27 cellular contexts compared by ENCODE assay signal in the genomic region with DNA sequence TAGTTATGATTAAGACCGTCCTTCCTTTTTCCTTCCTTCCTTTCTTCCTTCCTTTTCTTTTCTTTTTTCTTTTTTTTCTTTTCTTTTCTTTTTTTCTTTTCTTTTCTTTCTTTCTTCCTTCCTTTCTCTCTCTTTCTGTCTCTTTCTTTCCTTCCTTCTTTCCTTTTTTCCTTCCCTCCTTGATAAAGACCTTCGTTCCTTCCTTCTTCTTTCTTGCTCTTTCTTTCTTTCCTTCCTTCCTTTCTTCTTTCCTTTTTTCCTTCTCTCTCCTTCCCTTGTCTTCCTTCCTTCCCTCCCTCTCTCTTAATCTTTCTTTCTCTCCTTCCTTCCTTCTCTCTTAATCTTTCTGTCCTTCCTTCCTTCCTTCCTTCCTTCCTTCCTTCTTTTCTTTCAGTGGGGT.
DNase-seq lines count a peak whose midpoint lies in the region; ATAC-seq, FAIRE-seq and TF ChIP-seq lines count a peak whose summit lies in the region.
"Had no signal": no experiment of that assay in that cellular context is flagged by ENCODE, and none has a peak within 500 bp of the region (broad histone marks: within the 10 kb centered on the region; RNA-seq: fewer than 3 reads in every experiment).

No MANE protein-coding gene starts in this region.

- no peaks in the 10 kb centered on the region for H3K79me2 ChIP-seq in HepG2 (ENCODE audit: insufficient read depth, low read length)
- no peaks in the 10 kb centered on the region for H3K79me2 ChIP-seq in Karpas-422 (ENCODE audit: low read length)
- H3K79me2 ChIP-seq in K562 (ENCODE audit: control insufficient read depth, insufficient read depth, low read length), result no peaks in the 10 kb centered on the region

- H3K9me1 ChIP-seq in K562 (ENCODE audit: control insufficient read depth, insufficient read depth, low read length), result no peaks in the 10 kb centered on the region

- CTCF ChIA-PET in HepG2 (lab: Yijun Ruan, JAX; ENCODE audit: low intra/inter-chr PET ratio, low total read pairs), result no interaction called here
- CTCF ChIA-PET in K562 (lab: Yijun Ruan, JAX; ENCODE audit: low intra/inter-chr PET ratio), result no interaction called here

- DNase-seq in HepG2 (ENCODE audit: low spot score) (no peak), right lobe of liver (no peak), Karpas-422 (no peak), K562 (ENCODE audit: extremely low read depth in 1 of 4, low spot score in 3 of 4) (no peak), hippocampal formation (lab: John Stamatoyannopoulos, UW) (no peak), brain microvascular endothelial cell (no peak)
- DNase-seq: AML-193; CD4-positive, alpha-beta memory T cell; CD4-positive, CD25-positive, alpha-beta regulatory T cell; CD8-positive, alpha-beta memory T cell; COR-L47; DMS 273 treated with DMSO at 0.1 percent for 48 hours; DMS153; DMS53; DMS79; DND-41; EL; GDM1 had no signal

- no peak overlapping the region for H3K9ac ChIP-seq in HepG2 (ENCODE audit: insufficient read depth, low read depth, low read length)
- no peak overlapping the region for H3K9ac ChIP-seq in Karpas-422 (ENCODE audit: low read length)
- no peak overlapping the region for H3K9ac ChIP-seq in K562 (ENCODE audit: insufficient read depth in 1 of 2, low read depth in 2 of 2, low read length in 2 of 2)
- H3K9ac ChIP-seq: BLaER1 treated with 17β-estradiol and CSF1 and Interleukin-3, amounts not matched to agents 10 nM and 100 nM had no signal

- POLR2A ChIA-PET in HepG2 (lab: Yijun Ruan, JAX) (no interaction called here), K562 (lab: Yijun Ruan, JAX) (no interaction called here)

- no peaks in the 10 kb centered on the region for H4K20me1 ChIP-seq in HepG2 (ENCODE audit: insufficient read depth, low read length)
- no peaks in the 10 kb centered on the region for H4K20me1 ChIP-seq in Karpas-422 (ENCODE audit: insufficient read depth, low read depth, low read length)
- no peaks in the 10 kb centered on the region for H4K20me1 ChIP-seq in K562 (replicated peaks; ENCODE audit: control insufficient read depth, insufficient read depth, low read length)
- H4K20me1 ChIP-seq: BLaER1 treated with 17β-estradiol and CSF1 and Interleukin-3, amounts not matched to agents 10 nM and 100 nM had no signal

- H2AFZ ChIP-seq in HepG2 (ENCODE audit: low read length) (no peak overlapping the region), Karpas-422 (ENCODE audit: low read length) (no peak overlapping the region), K562 (ENCODE audit: low read depth, low read length) (no peak overlapping the region)

- intact Hi-C loops in HepG2 (cut with micrococcal nuclease; ENCODE audit: unreplicated experiment) (no loop called here), right lobe of liver (cut with DNase I) (no loop called here), K562 (cut with micrococcal nuclease) (no loop called here)

- no peak overlapping the region for H3K4me2 ChIP-seq in HepG2 (ENCODE audit: low read depth, low read length)
- peak overlapping the region; percentile 52 for H3K4me2 ChIP-seq in Karpas-422 (ENCODE audit: low read depth, low read length, poor library complexity, severe bottlenecking)
- no peak overlapping the region for H3K4me2 ChIP-seq in K562 (ENCODE audit: insufficient read depth, low read length)
- H3K4me2 ChIP-seq: A549; BLaER1 treated with 17β-estradiol and CSF1 and Interleukin-3, amounts not matched to agents 10 nM and 100 nM had no signal

- H3K9me2 ChIP-seq in Karpas-422 (replicated peaks; ENCODE audit: insufficient read depth, low read length), result no peaks in the 10 kb centered on the region

- no peak overlapping the region for H3K4me3 ChIP-seq in HepG2 (replicated peaks in 1 of 3; ENCODE audit: insufficient read depth in 1 of 3, low read depth in 2 of 3, low read length in 3 of 3)
- H3K4me3 ChIP-seq in right lobe of liver, result no peak overlapping the region
- H3K4me3 ChIP-seq in Karpas-422 (ENCODE audit: low read length), result no peak overlapping the region
- no peak overlapping the region for H3K4me3 ChIP-seq in K562
- H3K4me3 ChIP-seq in brain microvascular endothelial cell (ENCODE audit: low read depth, low read length), result no peak overlapping the region
- H3K4me3 ChIP-seq: A549; BLaER1 treated with 17β-estradiol and CSF1 and Interleukin-3, amounts not matched to agents 10 nM and 100 nM; GM12878 had no signal

- no peak for TF ChIP-seq POLR2A in HepG2 (IDR thresholded peaks at IDR 0.05; ENCODE audit: insufficient read depth in 1 of 2, low read depth in 2 of 2, low read length in 2 of 2)
- TF ChIP-seq POLR2A in right lobe of liver (IDR thresholded peaks at IDR 0.05), result no peak
- no peak for TF ChIP-seq POLR2A in K562 (conservative IDR thresholded peaks at IDR 0.05)

- in situ Hi-C loops in HepG2 (cut with HindIII; ENCODE audit: extremely low pct_ligation_motif_present, low pct_unique_long_range_greater_than_20kb) (no loop called here), K562 (cut with MboI) (no loop called here), brain microvascular endothelial cell (cut with HindIII; ENCODE audit: low pct_ligation_motif_present, low sequenced_read_pairs) (no loop called here)

- TF ChIP-seq EP300 in HepG2 (IDR thresholded peaks at IDR 0.05; ENCODE audit: low read depth in 2 of 2, low read length in 2 of 2) (no peak), HepG2 (CRISPR knock-in tag; IDR thresholded peaks at IDR 0.05; ENCODE audit: borderline replicate concordance) (no peak), K562 (IDR thresholded peaks at IDR 0.05; ENCODE audit: low read length) (no peak)

- no peak for ATAC-seq in HepG2
- ATAC-seq in right lobe of liver, result no peak
- ATAC-seq in K562, result no peak
- no peak for ATAC-seq in HG03460 (IDR thresholded peaks at IDR 0.05; ENCODE audit: unreplicated experiment)
- ATAC-seq: A549, GM12878 had no signal

- 48% methylated on average over 2 of the region's 2 CpGs for WGBS in HepG2 (ENCODE audit: low lambda C conversion rate)
- 32% methylated on average over 2 of the region's 2 CpGs for WGBS in right lobe of liver (ENCODE audit: insufficient coverage, low coverage, low lambda C conversion rate, missing lambda C conversion rate)
- 0% methylated on average over 2 of the region's 2 CpGs for WGBS in K562 (ENCODE audit: insufficient coverage, low coverage, missing lambda C conversion rate)

- H3K27ac ChIP-seq in HepG2 (ENCODE audit: extremely low read length, insufficient read depth, low read length) (no peak overlapping the region), right lobe of liver (no peak overlapping the region), Karpas-422 (ENCODE audit: low read length) (no peak overlapping the region), K562 (ENCODE audit: extremely low read depth, low read depth, low read length) (no peak overlapping the region), brain microvascular endothelial cell (no peak overlapping the region)
- H3K27ac ChIP-seq: 22Rv1; A549; BLaER1 treated with 17β-estradiol and CSF1 and Interleukin-3, amounts not matched to agents 10 nM and 100 nM; C4-2B had no signal

- H3K9me3 ChIP-seq in HepG2 (ENCODE audit: low read length) (no peaks in the 10 kb centered on the region), right lobe of liver (no peaks in the 10 kb centered on the region), Karpas-422 (ENCODE audit: low read length) (no peaks in the 10 kb centered on the region), K562 (replicated peaks; ENCODE audit: control insufficient read depth, insufficient read depth, low read depth, low read length) (no peaks in the 10 kb centered on the region)
- H3K9me3 ChIP-seq: A549 had no signal

- H3K36me3 ChIP-seq in HepG2 (replicated peaks in 1 of 2; ENCODE audit: control insufficient read depth in 1 of 2, insufficient read depth in 2 of 2, low read length in 2 of 2) (no peaks in the 10 kb centered on the region), right lobe of liver (no peaks in the 10 kb centered on the region), Karpas-422 (ENCODE audit: insufficient read depth, low read length) (no peaks in the 10 kb centered on the region), K562 (ENCODE audit: control insufficient read depth, insufficient read depth, low read length) (no peaks in the 10 kb centered on the region), brain microvascular endothelial cell (replicated peaks) (no peaks in the 10 kb centered on the region)
- H3K36me3 ChIP-seq: BLaER1 treated with 17β-estradiol and CSF1 and Interleukin-3, amounts not matched to agents 10 nM and 100 nM had no signal

- H3K4me1 ChIP-seq in HepG2 (ENCODE audit: insufficient read depth, low read length), result no peaks in the 10 kb centered on the region
- no peaks in the 10 kb centered on the region for H3K4me1 ChIP-seq in right lobe of liver
- peaks cover 36% of the 10 kb centered on the region for H3K4me1 ChIP-seq in Karpas-422 (ENCODE audit: low read length)
- H3K4me1 ChIP-seq in K562 (replicated peaks in 1 of 2; ENCODE audit: control insufficient read depth in 2 of 2, insufficient read depth in 2 of 2, low read length in 2 of 2), result peaks cover 0 to 2% of the 10 kb centered on the region in 2 experiments; a peak in 2 of 5 replicates
- H3K4me1 ChIP-seq: A549; BLaER1 treated with 17β-estradiol and CSF1 and Interleukin-3, amounts not matched to agents 10 nM and 100 nM had no signal

- H3K27me3 ChIP-seq in HepG2 (ENCODE audit: control insufficient read depth in 1 of 2, insufficient read depth in 2 of 2, low read length in 2 of 2), result peaks cover 1 to 11% of the 10 kb centered on the region in 2 experiments; a peak in 4 of 5 replicates
- no peaks in the 10 kb centered on the region for H3K27me3 ChIP-seq in right lobe of liver
- no peaks in the 10 kb centered on the region for H3K27me3 ChIP-seq in Karpas-422 (ENCODE audit: low read length)
- H3K27me3 ChIP-seq in K562 (ENCODE audit: control insufficient read depth in 2 of 2, insufficient read depth in 2 of 2, low read length in 2 of 2), result peaks cover 10 to 65% of the 10 kb centered on the region in 2 experiments; a peak in 4 of 5 replicates
- no peaks in the 10 kb centered on the region for H3K27me3 ChIP-seq in brain microvascular endothelial cell (replicated peaks)
- H3K27me3 ChIP-seq: BLaER1 treated with 17β-estradiol and CSF1 and Interleukin-3, amounts not matched to agents 10 nM and 100 nM had no signal

- BruUV-seq in HepG2 (replicated peaks; lab: Mats Ljungman, UMichigan) (no TSS peak), K562 (replicated peaks; lab: Mats Ljungman, UMichigan) (no TSS peak)

- no peak for TF ChIP-seq CTCF in HepG2 (CRISPR knock-in tag; IDR thresholded peaks at IDR 0.05)
- TF ChIP-seq CTCF in right lobe of liver (IDR thresholded peaks at IDR 0.05), result no peak
- no peak for TF ChIP-seq CTCF in K562 (IDR thresholded peaks at IDR 0.05 in 2 of 3, conservative IDR thresholded peaks at IDR 0.05 in 1 of 3; ENCODE audit: insufficient read depth in 2 of 3, low read depth in 1 of 3, low read length in 3 of 3)
- no peak for TF ChIP-seq CTCF in brain microvascular endothelial cell (IDR thresholded peaks at IDR 0.05; ENCODE audit: low read depth, low read length, missing control alignments)

- TF ChIP-seq RAD21 in HepG2 (CRISPR knock-in tag; IDR thresholded peaks at IDR 0.05), result no peak
- no peak for TF ChIP-seq RAD21 in K562 (CRISPR knock-in tag; conservative IDR thresholded peaks at IDR 0.05 in 1 of 2, IDR thresholded peaks at IDR 0.05 in 1 of 2)

- FAIRE-seq in HepG2 (lab: Jason Lieb, UNC) (no peak), K562 (lab: Jason Lieb, UNC) (no peak)
- FAIRE-seq: A549, GM12878, GM12892, GM18507, GM19239 had no signal

TF ChIP-seq in HepG2, 621 proteins besides CTCF, POLR2A, EP300 and RAD21 (continues in another document):
- no peak for TF ChIP-seq HCFC1 (IDR thresholded peaks at IDR 0.05; ENCODE audit: low read depth, low read length)

Comparison
In these comparisons a context has a peak if more than half of its experiments do, and no peak if none do; other contexts are left out.
1. Of the 241 proteins assayed by ChIP-seq in both HepG2 and K562: peak only in HepG2: none; only in K562: ZNF512; in both: none; in neither: 240.